1 cellular context compared by ENCODE assay signal in genomic region chr5:68950111-68950510, GRCh38.
TF ChIP-seq lines count a peak whose summit lies in the region.

No MANE protein-coding gene starts in this region.

TF ChIP-seq in GM23338, 12 proteins besides CTCF, POLR2A, EP300 and RAD21 (continued from another document):
- TF ChIP-seq, protein P1, sequence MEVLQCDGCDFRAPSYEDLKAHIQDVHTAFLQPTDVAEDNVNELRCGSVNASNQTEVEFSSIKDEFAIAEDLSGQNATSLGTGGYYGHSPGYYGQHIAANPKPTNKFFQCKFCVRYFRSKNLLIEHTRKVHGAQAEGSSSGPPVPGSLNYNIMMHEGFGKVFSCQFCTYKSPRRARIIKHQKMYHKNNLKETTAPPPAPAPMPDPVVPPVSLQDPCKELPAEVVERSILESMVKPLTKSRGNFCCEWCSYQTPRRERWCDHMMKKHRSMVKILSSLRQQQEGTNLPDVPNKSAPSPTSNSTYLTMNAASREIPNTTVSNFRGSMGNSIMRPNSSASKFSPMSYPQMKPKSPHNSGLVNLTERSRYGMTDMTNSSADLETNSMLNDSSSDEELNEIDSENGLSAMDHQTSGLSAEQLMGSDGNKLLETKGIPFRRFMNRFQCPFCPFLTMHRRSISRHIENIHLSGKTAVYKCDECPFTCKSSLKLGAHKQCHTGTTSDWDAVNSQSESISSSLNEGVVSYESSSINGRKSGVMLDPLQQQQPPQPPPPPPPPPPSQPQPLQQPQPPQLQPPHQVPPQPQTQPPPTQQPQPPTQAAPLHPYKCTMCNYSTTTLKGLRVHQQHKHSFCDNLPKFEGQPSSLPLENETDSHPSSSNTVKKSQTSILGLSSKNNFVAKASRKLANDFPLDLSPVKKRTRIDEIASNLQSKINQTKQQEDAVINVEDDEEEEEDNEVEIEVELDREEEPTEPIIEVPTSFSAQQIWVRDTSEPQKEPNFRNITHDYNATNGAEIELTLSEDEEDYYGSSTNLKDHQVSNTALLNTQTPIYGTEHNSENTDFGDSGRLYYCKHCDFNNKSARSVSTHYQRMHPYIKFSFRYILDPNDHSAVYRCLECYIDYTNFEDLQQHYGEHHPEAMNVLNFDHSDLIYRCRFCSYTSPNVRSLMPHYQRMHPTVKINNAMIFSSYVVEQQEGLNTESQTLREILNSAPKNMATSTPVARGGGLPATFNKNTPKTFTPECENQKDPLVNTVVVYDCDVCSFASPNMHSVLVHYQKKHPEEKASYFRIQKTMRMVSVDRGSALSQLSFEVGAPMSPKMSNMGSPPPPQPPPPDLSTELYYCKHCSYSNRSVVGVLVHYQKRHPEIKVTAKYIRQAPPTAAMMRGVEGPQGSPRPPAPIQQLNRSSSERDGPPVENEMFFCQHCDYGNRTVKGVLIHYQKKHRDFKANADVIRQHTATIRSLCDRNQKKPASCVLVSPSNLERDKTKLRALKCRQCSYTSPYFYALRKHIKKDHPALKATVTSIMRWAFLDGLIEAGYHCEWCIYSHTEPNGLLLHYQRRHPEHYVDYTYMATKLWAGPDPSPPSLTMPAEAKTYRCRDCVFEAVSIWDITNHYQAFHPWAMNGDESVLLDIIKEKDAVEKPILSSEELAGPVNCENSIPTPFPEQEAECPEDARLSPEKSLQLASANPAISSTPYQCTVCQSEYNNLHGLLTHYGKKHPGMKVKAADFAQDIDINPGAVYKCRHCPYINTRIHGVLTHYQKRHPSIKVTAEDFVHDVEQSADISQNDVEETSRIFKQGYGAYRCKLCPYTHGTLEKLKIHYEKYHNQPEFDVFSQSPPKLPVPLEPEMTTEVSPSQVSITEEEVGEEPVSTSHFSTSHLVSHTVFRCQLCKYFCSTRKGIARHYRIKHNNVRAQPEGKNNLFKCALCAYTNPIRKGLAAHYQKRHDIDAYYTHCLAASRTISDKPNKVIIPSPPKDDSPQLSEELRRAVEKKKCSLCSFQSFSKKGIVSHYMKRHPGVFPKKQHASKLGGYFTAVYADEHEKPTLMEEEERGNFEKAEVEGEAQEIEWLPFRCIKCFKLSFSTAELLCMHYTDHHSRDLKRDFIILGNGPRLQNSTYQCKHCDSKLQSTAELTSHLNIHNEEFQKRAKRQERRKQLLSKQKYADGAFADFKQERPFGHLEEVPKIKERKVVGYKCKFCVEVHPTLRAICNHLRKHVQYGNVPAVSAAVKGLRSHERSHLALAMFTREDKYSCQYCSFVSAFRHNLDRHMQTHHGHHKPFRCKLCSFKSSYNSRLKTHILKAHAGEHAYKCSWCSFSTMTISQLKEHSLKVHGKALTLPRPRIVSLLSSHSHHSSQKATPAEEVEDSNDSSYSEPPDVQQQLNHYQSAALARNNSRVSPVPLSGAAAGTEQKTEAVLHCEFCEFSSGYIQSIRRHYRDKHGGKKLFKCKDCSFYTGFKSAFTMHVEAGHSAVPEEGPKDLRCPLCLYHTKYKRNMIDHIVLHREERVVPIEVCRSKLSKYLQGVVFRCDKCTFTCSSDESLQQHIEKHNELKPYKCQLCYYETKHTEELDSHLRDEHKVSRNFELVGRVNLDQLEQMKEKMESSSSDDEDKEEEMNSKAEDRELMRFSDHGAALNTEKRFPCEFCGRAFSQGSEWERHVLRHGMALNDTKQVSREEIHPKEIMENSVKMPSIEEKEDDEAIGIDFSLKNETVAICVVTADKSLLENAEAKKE (CRISPR knock-in tag; IDR thresholded peaks at IDR 0.05), result no peak
- TF ChIP-seq CREB1 (CRISPR knock-in tag; IDR thresholded peaks at IDR 0.05; ENCODE audit: low read depth) (no peak), ZNF331 (CRISPR knock-in tag; IDR thresholded peaks at IDR 0.05; ENCODE audit: low read depth) (no peak), POLR2AphosphoS5 (IDR thresholded peaks at IDR 0.05; ENCODE audit: low read depth) (no peak), NANOG (IDR thresholded peaks at IDR 0.05; ENCODE audit: borderline replicate concordance) (no peak), ETS1 (IDR thresholded peaks at IDR 0.05) (no peak), JUNB (IDR thresholded peaks at IDR 0.05; ENCODE audit: unreplicated experiment) (no peak), REST (IDR thresholded peaks at IDR 0.05; ENCODE audit: unreplicated experiment) (no peak), ZNF114 (CRISPR knock-in tag; IDR thresholded peaks at IDR 0.05) (no peak)
